Comparison of ENCODE assay signal across 15 cellular contexts in genomic region chr11:134662629-134663360, GRCh38.
"Had no signal": no experiment of that assay in that cellular context is flagged by ENCODE, and none has a peak within 500 bp of the region (broad histone marks: within the 10 kb centered on the region; RNA-seq: fewer than 3 reads in every experiment).

No MANE protein-coding gene starts in this region.

- H3K27me3 ChIP-seq: esophagus squamous epithelium, hepatocyte, right lobe of liver had no signal

- H3K4me3 Mint-ChIP-seq: activated naive CD4-positive, alpha-beta T cell treated with anti-CD3 and anti-CD28 coated beads, Interleukin-2, amount 50 U/mL, for 24 hours; activated T-cell treated with anti-CD3 and anti-CD28 coated beads, Interleukin-2, amount 50 U/mL, for 24 hours; memory B cell; natural killer cell; stimulated activated naive CD8-positive, alpha-beta T cell treated with anti-CD3 and anti-CD28 coated beads, Interleukin-15, amount 100 ng/mL, for 72 hours had no signal

- H3K4me1 Mint-ChIP-seq: activated naive CD4-positive, alpha-beta T cell treated with anti-CD3 and anti-CD28 coated beads, Interleukin-2, amount 50 U/mL, for 24 hours; memory B cell; natural killer cell; stimulated activated naive CD8-positive, alpha-beta T cell treated with anti-CD3 and anti-CD28 coated beads, Interleukin-15, amount 100 ng/mL, for 72 hours had no signal

- H3K36me3 Mint-ChIP-seq: activated naive CD4-positive, alpha-beta T cell treated with anti-CD3 and anti-CD28 coated beads, Interleukin-2, amount 50 U/mL, for 24 hours; memory B cell; natural killer cell had no signal

- H3K4me1 ChIP-seq: esophagus squamous epithelium, left lung, psoas muscle, right lobe of liver had no signal

- H3K4me3 ChIP-seq: esophagus squamous epithelium, hepatocyte, left lung, psoas muscle, right lobe of liver, thoracic aorta had no signal

- ATAC-seq: left lung; natural killer cell; psoas muscle; right lobe of liver; stimulated activated naive CD8-positive, alpha-beta T cell treated with anti-CD3 and anti-CD28 coated beads, Interleukin-15, amount 100 ng/mL, for 72 hours had no signal

- H3K36me3 ChIP-seq: esophagus squamous epithelium, left lung, right lobe of liver, thoracic aorta had no signal

- DNase-seq: activated effector memory CD4-positive, alpha-beta T cell treated with Interleukin-2 at 50 U/mL for 16 hours; activated T-cell treated with anti-CD3 and anti-CD28 coated beads, Interleukin-2, amount 50 U/mL, for 24 hours; esophagus squamous epithelium; left lung; natural killer cell; psoas muscle; stimulated activated naive CD8-positive, alpha-beta T cell treated with anti-CD3 and anti-CD28 coated beads, Interleukin-15, amount 100 ng/mL, for 72 hours; T-helper 9 cell had no signal

- FAIRE-seq: keratinocyte, urothelium cell line had no signal

- H3K9me3 Mint-ChIP-seq: activated naive CD4-positive, alpha-beta T cell treated with anti-CD3 and anti-CD28 coated beads, Interleukin-2, amount 50 U/mL, for 24 hours; natural killer cell had no signal

- H3K27ac Mint-ChIP-seq: activated naive CD4-positive, alpha-beta T cell treated with anti-CD3 and anti-CD28 coated beads, Interleukin-2, amount 50 U/mL, for 24 hours; activated T-cell treated with anti-CD3 and anti-CD28 coated beads, Interleukin-2, amount 50 U/mL, for 24 hours; memory B cell; natural killer cell; stimulated activated naive CD8-positive, alpha-beta T cell treated with anti-CD3 and anti-CD28 coated beads, Interleukin-15, amount 100 ng/mL, for 72 hours had no signal

- H3K27me3 Mint-ChIP-seq: memory B cell had no signal

- H3K27ac ChIP-seq: esophagus squamous epithelium, hepatocyte, left lung, psoas muscle, right lobe of liver, thoracic aorta had no signal

- H3K9me3 ChIP-seq: esophagus squamous epithelium, left lung, psoas muscle, right lobe of liver, thoracic aorta had no signal
